In the genomic region with DNA sequence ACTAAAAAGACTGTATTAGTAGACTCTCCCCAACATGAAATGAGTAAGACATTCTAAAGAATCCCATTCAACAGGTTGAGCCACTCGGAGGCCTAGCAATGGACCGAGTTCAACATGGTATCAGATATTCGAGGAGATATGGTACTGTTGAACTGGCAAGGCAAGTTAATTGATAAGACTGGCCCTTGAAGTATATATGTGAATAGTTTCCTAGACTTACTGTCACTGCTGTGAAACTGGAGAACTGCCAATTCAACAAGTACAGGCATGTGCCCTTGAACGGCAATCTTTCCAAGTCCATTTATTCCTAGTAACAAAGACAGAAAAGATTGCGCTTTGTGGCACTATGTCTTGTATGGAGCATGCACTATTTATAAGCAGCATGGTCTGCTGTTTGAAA, we compare ENCODE assay signal across 11 cellular contexts. TPM values are rescaled to one million over a fixed set of nuclear protein-coding genes. Genes with fewer than 3 reads are reported as not detected.
DNase-seq lines count a peak whose midpoint lies in the region; ATAC-seq and TF ChIP-seq lines count a peak whose summit lies in the region.
"Had no signal": no experiment of that assay in that cellular context is flagged by ENCODE, and none has a peak within 500 bp of the region (broad histone marks: within the 10 kb centered on the region; RNA-seq: fewer than 3 reads in every experiment).

No MANE protein-coding gene starts in this region.

- H3K4me1 ChIP-seq in mucosa of descending colon (ENCODE audit: low read depth): peaks cover 37% of the 10 kb centered on the region

- H3K36me3 ChIP-seq in mucosa of descending colon (ENCODE audit: low read depth): no peaks in the 10 kb centered on the region

- peak; percentile 42 for ATAC-seq in Right ventricle myocardium inferior
- peak; percentile 25 for ATAC-seq in mucosa of descending colon
- ATAC-seq in HG03342 (IDR thresholded peaks at IDR 0.05; ENCODE audit: unreplicated experiment): no peak
- no peak for ATAC-seq in HG02970 (IDR thresholded peaks at IDR 0.05; ENCODE audit: low FRiP score, unreplicated experiment)
- ATAC-seq: T-helper 17 cell had no signal

- H3K4me3 ChIP-seq in epithelial cell of esophagus (ENCODE audit: low read length): no peak overlapping the region
- no peak overlapping the region for H3K4me3 ChIP-seq in mucosa of descending colon
- H3K4me3 ChIP-seq: PC-9 had no signal

- TF ChIP-seq CTCF in epithelial cell of esophagus (IDR thresholded peaks at IDR 0.05; ENCODE audit: insufficient read depth, low read depth, low read length, missing control alignments) (no peak), mucosa of descending colon (IDR thresholded peaks at IDR 0.05) (no peak)

- no peaks in the 10 kb centered on the region for H3K9me3 ChIP-seq in mucosa of descending colon

- intact Hi-C loops in Right ventricle myocardium inferior (cut with DNase I): no loop called here
- intact Hi-C loops in cardiac septum (cut with DNase I): no loop called here
- intact Hi-C loops in mucosa of descending colon (cut with DNase I, micrococcal nuclease): no loop called here

- in situ Hi-C loops in G401 (cut with HindIII; ENCODE audit: low sequenced_read_pairs): no loop called here

- DNase-seq in Right ventricle myocardium inferior (ENCODE audit: missing footprints): no peak
- DNase-seq in cardiac septum (ENCODE audit: low spot score): no peak
- peak; percentile 87 for DNase-seq in epithelial cell of esophagus (ENCODE audit: low read depth)
- no peak for DNase-seq in mucosa of descending colon
- no peak for DNase-seq in G401 (ENCODE audit: low spot score)
- DNase-seq in GM19238 (ENCODE audit: insufficient read length, low spot score): no peak
- DNase-seq: Karpas-422, T-helper 17 cell had no signal

RNA-seq across cellular contexts. Expression of a gene that starts 24.4 kb away (rescaled TPM):
- total RNA-seq in Right ventricle myocardium inferior: 55.2 TPM
- total RNA-seq in cardiac septum: 90.7 TPM
- 100 to 1,000 TPM; 241 to 337 (median 259) TPM for total RNA-seq in mucosa of descending colon
- total RNA-seq in G401 (2014; rRNA removed; shearing (Covaris generic)): 13.6 and 49.5 TPM in 2 replicates
- total RNA-seq: T-helper 17 cell had no signal

Comparison
In these comparisons a context has a peak if more than half of its experiments do, and no peak if none do; other contexts are left out.
1. ATAC-seq: peak in Right ventricle myocardium inferior (single experiment) and mucosa of descending colon (single experiment); none in HG03342 (single experiment) and HG02970 (single experiment).